In genomic region chrX:132488819-132489255, GRCh38 we compare ENCODE assay signal across 8 cellular contexts. TPM values are rescaled to one million over a fixed set of nuclear protein-coding genes. Genes with fewer than 3 reads are reported as not detected.
A peak's percentile ranks its signal among the peaks of the same experiment; 100 is the strongest.
DNase-seq lines count a peak whose midpoint lies in the region; ATAC-seq and TF ChIP-seq lines count a peak whose summit lies in the region.

MBNL3 (minus strand) TSS chrX:132489038; CDS start chrX:132439611, 49,427 bp downstream.

- H3K4me3 ChIP-seq in DOHH2 (ENCODE audit: low read length) (peak within 1 kb of the TSS; percentile 86), parathyroid adenoma (ENCODE audit: low read depth, low read length) (peak within 1 kb of the TSS; percentile 65), vagina (peak within 1 kb of the TSS; percentile 46 to 57)

- H3F3A ChIP-seq in DOHH2 (ENCODE audit: control insufficient read depth, insufficient read depth), result peaks cover 5% of the 10 kb centered on the region; the same call in 1 of the 2 replicates

- DNase-seq in LHCN-M2 (ENCODE audit: low read depth), result peak; percentile 46
- DNase-seq in SK-MEL-5 (ENCODE audit: low read depth, low spot score), result peak; percentile 49
- peak; percentile 74 for DNase-seq in activated naive CD4-positive, alpha-beta T cell treated with anti-CD3 and anti-CD28 coated beads, Interleukin-2, amount 10 ng/mL, durations not matched to agents 7 days and 5 days
- DNase-seq in Right ventricle myocardium superior, result peak; percentile 61
- no peak for DNase-seq in vagina (ENCODE audit: extremely low spot score in 2 of 2)

- no peaks in the 10 kb centered on the region for H3K9me3 ChIP-seq in DOHH2 (ENCODE audit: control insufficient read depth, insufficient read depth, low read length)
- H3K9me3 ChIP-seq in parathyroid adenoma (ENCODE audit: control insufficient read depth, low read length), result no peaks in the 10 kb centered on the region
- H3K9me3 ChIP-seq in vagina, result no peaks in the 10 kb centered on the region

- H4K20me1 ChIP-seq in DOHH2 (ENCODE audit: control insufficient read depth, insufficient read depth, low read depth, low read length), result no peaks in the 10 kb centered on the region

- CTCF ChIA-PET in activated naive CD4-positive, alpha-beta T cell treated with anti-CD3 and anti-CD28 coated beads, Interleukin-2, amount 10 ng/mL, durations not matched to agents 7 days and 5 days (lab: Charles Lee), result no interaction called here

- peak within 1 kb of the TSS; percentile 98 for H3K4me3 Mint-ChIP-seq in activated naive CD4-positive, alpha-beta T cell treated with anti-CD3 and anti-CD28 coated beads, Interleukin-2, amount 10 ng/mL, durations not matched to agents 7 days and 5 days

- H3K4me1 Mint-ChIP-seq in activated naive CD4-positive, alpha-beta T cell treated with anti-CD3 and anti-CD28 coated beads, Interleukin-2, amount 10 ng/mL, durations not matched to agents 7 days and 5 days, result peaks cover 60% of the 10 kb centered on the region

- H3K36me3 ChIP-seq in DOHH2 (ENCODE audit: control insufficient read depth, low read length) (peaks cover 26% of the 10 kb centered on the region), parathyroid adenoma (ENCODE audit: control insufficient read depth, insufficient read depth, low read length) (no peaks in the 10 kb centered on the region), vagina (no peaks in the 10 kb centered on the region)

- H3K27ac Mint-ChIP-seq in activated naive CD4-positive, alpha-beta T cell treated with anti-CD3 and anti-CD28 coated beads, Interleukin-2, amount 10 ng/mL, durations not matched to agents 7 days and 5 days, result peak within 1 kb of the TSS; percentile 98

- H3K4me1 ChIP-seq in DOHH2 (ENCODE audit: control insufficient read depth, low read length), result peaks cover 43% of the 10 kb centered on the region
- H3K4me1 ChIP-seq in parathyroid adenoma, result no peaks in the 10 kb centered on the region
- no peaks in the 10 kb centered on the region for H3K4me1 ChIP-seq in vagina

- in situ Hi-C loops in SK-MEL-5 (cut with HindIII; ENCODE audit: low pct_unique_long_range_greater_than_20kb, low sequenced_read_pairs), result no loop called here

- peak within 1 kb of the TSS; percentile 87 for H3K4me2 ChIP-seq in DOHH2 (ENCODE audit: low read length)
- H3K4me2 ChIP-seq in parathyroid adenoma (ENCODE audit: low read length), result peak within 1 kb of the TSS; percentile 81

- ATAC-seq in GM21737 (IDR thresholded peaks at IDR 0.05; ENCODE audit: unreplicated experiment) (peak; percentile 24), Right ventricle myocardium superior (ENCODE audit: poor library complexity) (peak; percentile 81)

- no peak for TF ChIP-seq POLR2A in vagina (IDR thresholded peaks at IDR 0.05)

- no peaks in the 10 kb centered on the region for H3K27me3 Mint-ChIP-seq in activated naive CD4-positive, alpha-beta T cell treated with anti-CD3 and anti-CD28 coated beads, Interleukin-2, amount 10 ng/mL, durations not matched to agents 7 days and 5 days

- H3K79me2 ChIP-seq in DOHH2 (ENCODE audit: control insufficient read depth, low read length) (peaks cover 49% of the 10 kb centered on the region), parathyroid adenoma (no peaks in the 10 kb centered on the region)

- TF ChIP-seq CTCF in DOHH2 (IDR thresholded peaks at IDR 0.05; ENCODE audit: low read depth, low read length, poor library complexity, severe bottlenecking) (no peak), parathyroid adenoma (IDR thresholded peaks at IDR 0.05) (no peak), vagina (IDR thresholded peaks at IDR 0.05) (no peak)

- H3K27ac ChIP-seq in DOHH2 (ENCODE audit: low read depth, low read length) (peak within 1 kb of the TSS; percentile 99), parathyroid adenoma (peak within 1 kb of the TSS; percentile 92), vagina (peak within 1 kb of the TSS; percentile 54)

- H2AFZ ChIP-seq in parathyroid adenoma, result peak within 1 kb of the TSS; percentile 94

- no peak within 1 kb of the TSS for H3K9ac ChIP-seq in parathyroid adenoma

- intact Hi-C loops in Right ventricle myocardium superior (cut with DNase I), result no loop called here
- intact Hi-C loops in vagina (cut with DNase I), result no loop called here

- no peaks in the 10 kb centered on the region for H3K27me3 ChIP-seq in DOHH2 (ENCODE audit: control insufficient read depth, low read length)
- no peaks in the 10 kb centered on the region for H3K27me3 ChIP-seq in parathyroid adenoma (ENCODE audit: control insufficient read depth, insufficient read depth, low read length)
- no peaks in the 10 kb centered on the region for H3K27me3 ChIP-seq in vagina

- H3K9me2 ChIP-seq in DOHH2 (replicated peaks; ENCODE audit: control insufficient read depth, low read length), result no peaks in the 10 kb centered on the region

- H3K9me3 Mint-ChIP-seq in activated naive CD4-positive, alpha-beta T cell treated with anti-CD3 and anti-CD28 coated beads, Interleukin-2, amount 10 ng/mL, durations not matched to agents 7 days and 5 days, result no peaks in the 10 kb centered on the region

- H3K36me3 Mint-ChIP-seq in activated naive CD4-positive, alpha-beta T cell treated with anti-CD3 and anti-CD28 coated beads, Interleukin-2, amount 10 ng/mL, durations not matched to agents 7 days and 5 days, result peaks cover 11% of the 10 kb centered on the region

RNA-seq across cellular contexts. Expression of gene MBNL3, which starts in this region (rescaled TPM):
- total RNA-seq in LHCN-M2 (2014; rRNA removed) (3.2 and 3.9 TPM in 2 replicates), Right ventricle myocardium superior (31.1 TPM), vagina (10.1 TPM)
- 0.29 TPM for polyA plus RNA-seq in LHCN-M2 (2012)
- 4.9 and 5.7 TPM in 2 replicates for total RNA-seq in SK-MEL-5 (2014; rRNA removed; shearing (Covaris generic))
- 5.0 and 5.5 TPM in 2 replicates for polyA plus RNA-seq in SK-MEL-5 (2015; cell fraction: cytosol; rRNA removed)
- polyA plus RNA-seq in SK-MEL-5 (2015; cell fraction: nucleus; rRNA removed), result 3.8 and 6.1 TPM in 2 replicates

Comparison
In these comparisons a context has a peak if more than half of its experiments do, and no peak if none do; other contexts are left out.
1. DNase-seq: peak in LHCN-M2 (single experiment), SK-MEL-5 (single experiment), activated naive CD4-positive, alpha-beta T cell treated with anti-CD3 and anti-CD28 coated beads, Interleukin-2, amount 10 ng/mL, durations not matched to agents 7 days and 5 days (single experiment) and Right ventricle myocardium superior (single experiment); none in vagina (0 of 2).
2. Peak in every context shown above with its lines, with median percentiles within 50 percentile points of each other: H3K27ac ChIP-seq and H3K4me3 ChIP-seq.